Comparison of ENCODE assay signal across 8 cellular contexts in the genomic region with DNA sequence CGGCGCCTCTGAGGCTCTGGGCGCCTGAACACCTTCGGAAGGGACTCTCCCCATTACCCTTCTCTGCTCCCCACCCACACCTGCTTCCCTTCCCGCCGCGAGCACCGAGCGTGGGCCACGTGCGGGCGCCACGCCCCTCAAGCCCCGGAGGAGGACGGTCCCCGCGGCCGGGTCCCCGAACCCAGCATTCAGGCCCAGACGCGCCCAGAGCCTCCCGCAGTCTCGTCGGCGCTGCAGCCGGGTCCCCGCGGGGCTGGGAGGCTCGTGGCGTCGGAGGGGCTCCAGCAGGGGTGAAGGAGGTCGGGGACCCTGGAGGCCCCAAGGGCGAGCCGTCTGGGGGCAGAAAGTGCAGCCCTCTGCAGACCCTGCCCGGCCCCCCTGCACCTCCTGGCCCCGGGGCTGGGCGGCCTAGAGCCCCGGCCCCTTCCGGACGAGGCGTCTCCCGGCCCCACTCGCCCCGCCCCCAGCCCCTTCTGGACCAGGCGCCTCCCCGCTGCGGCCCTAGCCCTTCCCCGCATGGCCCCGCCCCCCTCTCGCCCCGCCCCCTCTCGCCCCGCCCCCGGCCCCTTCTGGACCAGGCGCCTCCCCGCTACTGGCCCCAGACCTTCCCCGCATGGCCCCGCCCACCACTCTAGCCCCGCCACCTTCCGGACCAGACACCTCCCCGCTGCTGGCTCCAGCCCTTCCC. TPM values are rescaled to one million over a fixed set of nuclear protein-coding genes. Genes with fewer than 3 reads are reported as not detected.
DNase-seq lines count a peak whose midpoint lies in the region; ATAC-seq and TF ChIP-seq lines count a peak whose summit lies in the region.

No MANE protein-coding gene starts in this region.

- H3K4me3 Mint-ChIP-seq in activated naive CD4-positive, alpha-beta T cell treated with anti-CD3 and anti-CD28 coated beads, Interleukin-2, amount 10 ng/mL, durations not matched to agents 7 days and 5 days = peak overlapping the region; percentile 57
- H3K4me3 Mint-ChIP-seq in glutamatergic neuron (ENCODE audit: unreplicated experiment) (peak overlapping the region; percentile 34), type B pancreatic cell (peak overlapping the region; percentile 60)

- H3K9me3 Mint-ChIP-seq in activated naive CD4-positive, alpha-beta T cell treated with anti-CD3 and anti-CD28 coated beads, Interleukin-2, amount 10 ng/mL, durations not matched to agents 7 days and 5 days = no peaks in the 10 kb centered on the region
- peaks cover 1% of the 10 kb centered on the region for H3K9me3 Mint-ChIP-seq in glutamatergic neuron (ENCODE audit: unreplicated experiment)
- H3K9me3 Mint-ChIP-seq in type B pancreatic cell = no peaks in the 10 kb centered on the region

- DNase-seq in BJ (ENCODE audit: low read depth) (no peak), SK-N-SH (peak; percentile 100), glutamatergic neuron (peak; percentile 94), type B pancreatic cell (ENCODE audit: extremely low spot score, unreplicated experiment) (peak; percentile 92)
- peak; percentile 94 for DNase-seq in activated naive CD4-positive, alpha-beta T cell treated with anti-CD3 and anti-CD28 coated beads, Interleukin-2, amount 10 ng/mL, durations not matched to agents 7 days and 5 days

- H3K79me2 ChIP-seq in SK-N-SH (ENCODE audit: insufficient read depth) (no peaks in the 10 kb centered on the region), parathyroid adenoma (no peaks in the 10 kb centered on the region)

- peak overlapping the region; percentile 63 for H3K4me3 ChIP-seq in BJ (ENCODE audit: low read depth, low read length)
- H3K4me3 ChIP-seq in HUES48 (ENCODE audit: low read depth, low read length) = peak overlapping the region; percentile 76
- H3K4me3 ChIP-seq in SK-N-SH (ENCODE audit: low read depth in 2 of 2, low read length in 1 of 2) = peak overlapping the region; percentile 61 to 68
- H3K4me3 ChIP-seq in parathyroid adenoma (ENCODE audit: low read depth, low read length) = peak overlapping the region; percentile 77

- TF ChIP-seq RAD21 in SK-N-SH (IDR thresholded peaks at IDR 0.05; ENCODE audit: low read length) = no peak

- H3K4me1 ChIP-seq in HUES48 (ENCODE audit: control insufficient read depth, insufficient read depth, low read length) (peaks cover 6% of the 10 kb centered on the region; the same call in 1 of the 2 replicates), SK-N-SH (ENCODE audit: control insufficient read depth in 1 of 2, insufficient read depth in 2 of 2, low read depth in 1 of 2, low read length in 1 of 2) (peaks cover 0 to 50% of the 10 kb centered on the region in 2 experiments; a peak in 1 of 4 replicates), parathyroid adenoma (no peaks in the 10 kb centered on the region)

- H2AFZ ChIP-seq in SK-N-SH (ENCODE audit: low read depth) (no peak overlapping the region), parathyroid adenoma (peak overlapping the region; percentile 72)

- CTCF ChIA-PET in BJ (lab: Yijun Ruan, JAX) = no interaction called here
- CTCF ChIA-PET in SK-N-SH (lab: Yijun Ruan, JAX) = interaction anchor here (0.8 kb wide), 1 partner anchor 48 kb away, joined by 4 read pairs; no protein-coding TSS in a partner anchor
- CTCF ChIA-PET in activated naive CD4-positive, alpha-beta T cell treated with anti-CD3 and anti-CD28 coated beads, Interleukin-2, amount 10 ng/mL, durations not matched to agents 7 days and 5 days (lab: Charles Lee) = no interaction called here

- TF ChIP-seq CTCF in BJ (IDR thresholded peaks at IDR 0.05; ENCODE audit: insufficient read depth, low read depth, low read length) = no peak
- TF ChIP-seq CTCF in SK-N-SH (IDR thresholded peaks at IDR 0.05) = no peak
- TF ChIP-seq CTCF in glutamatergic neuron (IDR thresholded peaks at IDR 0.05; ENCODE audit: partially characterized antibody, unreplicated experiment) = no peak
- TF ChIP-seq CTCF in parathyroid adenoma (IDR thresholded peaks at IDR 0.05) = no peak
- no peak for TF ChIP-seq CTCF in type B pancreatic cell (conservative IDR thresholded peaks at IDR 0.05)

- TF ChIP-seq EP300 in SK-N-SH (IDR thresholded peaks at IDR 0.05; ENCODE audit: borderline replicate concordance in 1 of 2, low read depth in 1 of 2, low read length in 1 of 2) = no peak

- H3K4me2 ChIP-seq in SK-N-SH (peak overlapping the region; percentile 81; the same call in 1 of the 2 replicates), parathyroid adenoma (ENCODE audit: low read length) (peak overlapping the region; percentile 93)

- H3K36me3 ChIP-seq in BJ (ENCODE audit: control insufficient read depth, insufficient read depth, low read length) (no peaks in the 10 kb centered on the region; the same call in 1 of the 2 replicates), HUES48 (ENCODE audit: control insufficient read depth, insufficient read depth, low read length) (no peaks in the 10 kb centered on the region), SK-N-SH (replicated peaks in 1 of 2; ENCODE audit: control insufficient read depth in 1 of 2, insufficient read depth in 2 of 2, low read length in 1 of 2) (no peaks in the 10 kb centered on the region), parathyroid adenoma (ENCODE audit: control insufficient read depth, insufficient read depth, low read length) (no peaks in the 10 kb centered on the region)

- WGBS in SK-N-SH (ENCODE audit: low lambda C conversion rate) = 10% methylated on average over 14 of the region's 61 CpGs

- no peaks in the 10 kb centered on the region; the same call in 1 of the 2 replicates for H3K9me3 ChIP-seq in HUES48 (ENCODE audit: control insufficient read depth, insufficient read depth, low read length)
- no peaks in the 10 kb centered on the region for H3K9me3 ChIP-seq in SK-N-SH
- no peaks in the 10 kb centered on the region for H3K9me3 ChIP-seq in parathyroid adenoma (ENCODE audit: control insufficient read depth, low read length)

- peaks cover 59% of the 10 kb centered on the region for H3K27me3 Mint-ChIP-seq in activated naive CD4-positive, alpha-beta T cell treated with anti-CD3 and anti-CD28 coated beads, Interleukin-2, amount 10 ng/mL, durations not matched to agents 7 days and 5 days
- H3K27me3 Mint-ChIP-seq in glutamatergic neuron (ENCODE audit: unreplicated experiment) = peaks cover 7% of the 10 kb centered on the region
- peaks cover 3% of the 10 kb centered on the region for H3K27me3 Mint-ChIP-seq in type B pancreatic cell

- POLR2A ChIA-PET in BJ (lab: Charles Lee) = no interaction called here
- POLR2A ChIA-PET in SK-N-SH (lab: Yijun Ruan, JAX) = no interaction called here

- no peaks in the 10 kb centered on the region for H3K27me3 ChIP-seq in BJ (ENCODE audit: control insufficient read depth, insufficient read depth, low read length)
- H3K27me3 ChIP-seq in HUES48 (ENCODE audit: control insufficient read depth, insufficient read depth, low read length) = peaks cover 3% of the 10 kb centered on the region; the same call in 1 of the 2 replicates
- H3K27me3 ChIP-seq in SK-N-SH (ENCODE audit: insufficient read depth) = no peaks in the 10 kb centered on the region
- H3K27me3 ChIP-seq in parathyroid adenoma (ENCODE audit: control insufficient read depth, insufficient read depth, low read length) = no peaks in the 10 kb centered on the region

- H3F3A ChIP-seq in SK-N-SH (replicated peaks; ENCODE audit: insufficient read depth) = peaks cover 5% of the 10 kb centered on the region

- no peaks in the 10 kb centered on the region for H3K36me3 Mint-ChIP-seq in activated naive CD4-positive, alpha-beta T cell treated with anti-CD3 and anti-CD28 coated beads, Interleukin-2, amount 10 ng/mL, durations not matched to agents 7 days and 5 days
- H3K36me3 Mint-ChIP-seq in glutamatergic neuron (ENCODE audit: unreplicated experiment) (no peaks in the 10 kb centered on the region), type B pancreatic cell (no peaks in the 10 kb centered on the region)

- H3K4me1 Mint-ChIP-seq in activated naive CD4-positive, alpha-beta T cell treated with anti-CD3 and anti-CD28 coated beads, Interleukin-2, amount 10 ng/mL, durations not matched to agents 7 days and 5 days = peaks cover 8% of the 10 kb centered on the region
- H3K4me1 Mint-ChIP-seq in glutamatergic neuron (ENCODE audit: low read depth, unreplicated experiment) = peaks cover 9% of the 10 kb centered on the region
- H3K4me1 Mint-ChIP-seq in type B pancreatic cell (ENCODE audit: unreplicated experiment) = peaks cover 8% of the 10 kb centered on the region

- H3K9ac ChIP-seq in HUES48 (ENCODE audit: low read depth, low read length) (peak overlapping the region; percentile 37; the same call in 1 of the 2 replicates), SK-N-SH (peak overlapping the region; percentile 54; the same call in 1 of the 2 replicates), parathyroid adenoma (no peak overlapping the region)

- H3K27ac Mint-ChIP-seq in activated naive CD4-positive, alpha-beta T cell treated with anti-CD3 and anti-CD28 coated beads, Interleukin-2, amount 10 ng/mL, durations not matched to agents 7 days and 5 days = no peak overlapping the region
- H3K27ac Mint-ChIP-seq in glutamatergic neuron (ENCODE audit: unreplicated experiment) = no peak overlapping the region
- no peak overlapping the region for H3K27ac Mint-ChIP-seq in type B pancreatic cell

- no peak overlapping the region for H3K27ac ChIP-seq in HUES48 (ENCODE audit: low read depth, low read length)
- H3K27ac ChIP-seq in SK-N-SH (ENCODE audit: low read depth in 2 of 2, low read length in 1 of 2) = peak overlapping the region in 1 of 2 experiments; percentile 78; a peak in 1 of 4 replicates
- H3K27ac ChIP-seq in parathyroid adenoma = no peak overlapping the region

- no peaks in the 10 kb centered on the region for H3K9me2 ChIP-seq in SK-N-SH

- peak; percentile 52 for ATAC-seq in GM19395 (IDR thresholded peaks at IDR 0.05; ENCODE audit: unreplicated experiment)

- H4K20me1 ChIP-seq in SK-N-SH (ENCODE audit: insufficient read depth) = no peaks in the 10 kb centered on the region

RNA-seq across cellular contexts. Expression of a gene that starts 0.4 kb away (rescaled TPM):
- polyA plus RNA-seq in BJ (2011; rRNA removed) = 1.0 TPM in 2 replicates
- polyA minus RNA-seq in BJ (2011; rRNA and poly(A)+ RNA removed) = 1.2 and 1.6 TPM in 2 replicates
- 5.9 and 6.1 TPM in 2 replicates for polyA plus RNA-seq in SK-N-SH (2012; rRNA removed)
- polyA plus RNA-seq in SK-N-SH (2012; cell fraction: cytosol; rRNA removed) = 3.7 and 5.5 TPM in 2 replicates
- polyA plus RNA-seq in SK-N-SH (2012; cell fraction: nucleus; rRNA removed) = 2.6 and 4.2 TPM in 2 replicates
- 7.5 TPM for total RNA-seq in glutamatergic neuron (ENCODE audit: unreplicated experiment)
- 10.8 and 15.1 TPM in 2 replicates for total RNA-seq in type B pancreatic cell (ENCODE audit: low replicate concordance)

RNA-seq across cellular contexts. Expression of a gene that starts 19.9 kb away (rescaled TPM):
- not detected in 2 replicates for polyA plus RNA-seq in BJ (2011; rRNA removed)
- polyA minus RNA-seq in BJ (2011; rRNA and poly(A)+ RNA removed) = not detected in 2 replicates
- polyA plus RNA-seq in SK-N-SH (2012; rRNA removed) = not detected in 2 replicates
- not detected in 2 replicates for polyA plus RNA-seq in SK-N-SH (2012; cell fraction: cytosol; rRNA removed)
- polyA plus RNA-seq in SK-N-SH (2012; cell fraction: nucleus; rRNA removed) = not detected in 2 replicates
- not detected for total RNA-seq in glutamatergic neuron (ENCODE audit: unreplicated experiment)
- not detected in 2 replicates for total RNA-seq in type B pancreatic cell (ENCODE audit: low replicate concordance)

RNA-seq across cellular contexts. Expression of a gene that starts 24.1 kb away (rescaled TPM):
- polyA plus RNA-seq in BJ (2011; rRNA removed) = 17.7 and 22.8 TPM in 2 replicates
- polyA minus RNA-seq in BJ (2011; rRNA and poly(A)+ RNA removed) = 7.8 and 9.0 TPM in 2 replicates
- 26.9 and 34.6 TPM in 2 replicates for polyA plus RNA-seq in SK-N-SH (2012; rRNA removed)
- 25.0 and 31.4 TPM in 2 replicates for polyA plus RNA-seq in SK-N-SH (2012; cell fraction: cytosol; rRNA removed)
- 52.1 and 53.1 TPM in 2 replicates for polyA plus RNA-seq in SK-N-SH (2012; cell fraction: nucleus; rRNA removed)
- total RNA-seq in glutamatergic neuron (ENCODE audit: unreplicated experiment) = 79.7 TPM
- 53.5 and 56.5 TPM in 2 replicates for total RNA-seq in type B pancreatic cell (ENCODE audit: low replicate concordance)
